ENCODE assay signal across 20 cellular contexts in genomic region chr12:124008629-124009028, GRCh38. TPM values are rescaled to one million over a fixed set of nuclear protein-coding genes. Genes with fewer than 3 reads are reported as not detected.
DNase-seq lines count a peak whose midpoint lies in the region; ATAC-seq, FAIRE-seq and TF ChIP-seq lines count a peak whose summit lies in the region.
"Had no signal": no experiment of that assay in that cellular context is flagged by ENCODE, and none has a peak within 500 bp of the region (broad histone marks: within the 10 kb centered on the region; RNA-seq: fewer than 3 reads in every experiment).

No MANE protein-coding gene starts in this region.

- H3K79me1 ChIP-seq in mesendoderm (ENCODE audit: low read length) = peaks cover 6% of the 10 kb centered on the region

- H2BK5ac ChIP-seq in mesendoderm (ENCODE audit: low read length) = no peak overlapping the region

- intact Hi-C loops in Right ventricle myocardium inferior (cut with DNase I) = no loop called here

- no peaks in the 10 kb centered on the region for H3K9me3 Mint-ChIP-seq in progenitor cell of endocrine pancreas (ENCODE audit: low read depth)
- H3K9me3 Mint-ChIP-seq: H9 had no signal

- H3K23ac ChIP-seq in mesendoderm (ENCODE audit: low read length) = no peak overlapping the region

- H3K4me1 Mint-ChIP-seq in progenitor cell of endocrine pancreas (ENCODE audit: low read depth) = no peaks in the 10 kb centered on the region

- peaks cover 30% of the 10 kb centered on the region for H3K36me3 Mint-ChIP-seq in progenitor cell of endocrine pancreas (ENCODE audit: insufficient read depth)

- H3K4me1 ChIP-seq in right atrium auricular region (peaks cover 0 to 28% of the 10 kb centered on the region in 2 donors), SJCRH30 (peaks cover 50% of the 10 kb centered on the region), mesendoderm (ENCODE audit: control insufficient read depth, low read depth, low read length) (peaks cover 2% of the 10 kb centered on the region), small intestine (ENCODE audit: control insufficient read depth in 2 of 2, insufficient read depth in 1 of 2, low read depth in 1 of 2, low read length in 1 of 2) (no peaks in the 10 kb centered on the region)

- peak; percentile 37 for ATAC-seq in Right ventricle myocardium inferior
- ATAC-seq: HepG2 had no signal

- no peak overlapping the region for H3K18ac ChIP-seq in mesendoderm (ENCODE audit: low read length)

- no peak overlapping the region for H3K4ac ChIP-seq in mesendoderm (ENCODE audit: low read depth, low read length)

- H3K4me3 Mint-ChIP-seq in progenitor cell of endocrine pancreas (ENCODE audit: low read depth) = no peak overlapping the region
- H3K4me3 Mint-ChIP-seq: H9 had no signal

- H4K8ac ChIP-seq in mesendoderm (ENCODE audit: low read depth, low read length) = no peak overlapping the region

- no peak overlapping the region for H3K4me2 ChIP-seq in mesendoderm (ENCODE audit: low read length)

- H2BK15ac ChIP-seq in mesendoderm (replicated peaks; ENCODE audit: low read depth) = no peak overlapping the region

- peaks cover 36% of the 10 kb centered on the region for H3K36me3 ChIP-seq in right atrium auricular region
- H3K36me3 ChIP-seq in SJCRH30 = peaks cover 31% of the 10 kb centered on the region
- H3K36me3 ChIP-seq in mesendoderm (ENCODE audit: control insufficient read depth, insufficient read depth, low read length) = no peaks in the 10 kb centered on the region
- H3K36me3 ChIP-seq in small intestine (ENCODE audit: control insufficient read depth in 2 of 2, insufficient read depth in 2 of 2, low read length in 2 of 2) = peaks cover 15 to 23% of the 10 kb centered on the region in 2 donors

- H3K56ac ChIP-seq in mesendoderm (ENCODE audit: low read length) = no peak overlapping the region

- no peaks in the 10 kb centered on the region for H3K27me3 ChIP-seq in right atrium auricular region
- no peaks in the 10 kb centered on the region for H3K27me3 ChIP-seq in SJCRH30
- H3K27me3 ChIP-seq in mesendoderm (ENCODE audit: insufficient read depth, low read length, poor library complexity) = no peaks in the 10 kb centered on the region
- H3K27me3 ChIP-seq in small intestine (ENCODE audit: control insufficient read depth in 2 of 2, insufficient read depth in 2 of 2, low read length in 2 of 2) = no peaks in the 10 kb centered on the region
- H3K27me3 ChIP-seq: Peyer's patch had no signal

- H3K4me3 ChIP-seq in right atrium auricular region = no peak overlapping the region
- peak overlapping the region; percentile 21 for H3K4me3 ChIP-seq in SJCRH30
- H3K4me3 ChIP-seq in mesendoderm (ENCODE audit: low read length) = no peak overlapping the region
- no peak overlapping the region for H3K4me3 ChIP-seq in small intestine (ENCODE audit: low read depth in 1 of 2, low read length in 2 of 2)
- H3K4me3 ChIP-seq: Peyer's patch had no signal

- no peak overlapping the region for H3K9ac ChIP-seq in mesendoderm (ENCODE audit: low read length)

- no peak overlapping the region for H4K5ac ChIP-seq in mesendoderm (ENCODE audit: low read length)

- H2AK5ac ChIP-seq in mesendoderm (ENCODE audit: low read length) = no peak overlapping the region

- no peak overlapping the region for H2BK120ac ChIP-seq in mesendoderm (ENCODE audit: low read depth, low read length)

- H3K27ac ChIP-seq in right atrium auricular region (no peak overlapping the region), SJCRH30 (peak overlapping the region; percentile 91), mesendoderm (ENCODE audit: low read depth, low read length) (no peak overlapping the region), small intestine (ENCODE audit: low read depth in 1 of 2, low read length in 1 of 2) (no peak overlapping the region)
- H3K27ac ChIP-seq: C4-2B, Peyer's patch had no signal

- H3K27me3 Mint-ChIP-seq in progenitor cell of endocrine pancreas = no peaks in the 10 kb centered on the region

- no peak for TF ChIP-seq CTCF in right atrium auricular region (IDR thresholded peaks at IDR 0.05)
- no peak for TF ChIP-seq CTCF in progenitor cell of endocrine pancreas (IDR thresholded peaks at IDR 0.05; ENCODE audit: unreplicated experiment)

- H3K79me2 ChIP-seq in mesendoderm (ENCODE audit: control insufficient read depth, insufficient read depth, low read length) = no peaks in the 10 kb centered on the region

- DNase-seq in Right ventricle myocardium inferior (ENCODE audit: missing footprints) (no peak), right atrium auricular region (ENCODE audit: low spot score) (no peak), SJCRH30 (no peak), medulla oblongata (ENCODE audit: extremely low spot score) (peak; percentile 48), progenitor cell of endocrine pancreas (ENCODE audit: low spot score, unreplicated experiment) (no peak), SHP77 treated with DMSO at 0.1 percent for 48 hours (lab: John Stamatoyannopoulos, UW) (no peak), mesendoderm (no peak), small intestine (no peak)
- DNase-seq: COR-L47, DMS153, H9, KG1, NCI-H1436, NCI-H2029 treated with DMSO at 0.1 percent for 48 hours, NCI-H524 treated with DMSO at 0.1 percent for 48 hours, Peyer's patch, SHP77 had no signal

- H3K9me3 ChIP-seq in right atrium auricular region (no peaks in the 10 kb centered on the region), SJCRH30 (replicated peaks) (no peaks in the 10 kb centered on the region), small intestine (ENCODE audit: control insufficient read depth, low read depth) (no peaks in the 10 kb centered on the region)
- H3K9me3 ChIP-seq: Peyer's patch had no signal

- H3K27ac Mint-ChIP-seq in progenitor cell of endocrine pancreas = peak overlapping the region; percentile 60
- H3K27ac Mint-ChIP-seq: H9 had no signal

- FAIRE-seq in small intestine (lab: Jason Lieb, UNC) = no peak
- FAIRE-seq: GM19239, HepG2 had no signal

- WGBS in mesendoderm (ENCODE audit: extremely low coverage, insufficient coverage, low lambda C conversion rate) = no CpG with 5 or more reads among the region's 3 CpGs
- WGBS in small intestine, 3 donors = 84 to 96% (median 88%) methylated on average over 3 of the region's 3 CpGs

RNA-seq across cellular contexts. Expression of gene ZNF664, which starts 35.6 kb away (rescaled TPM):
- total RNA-seq in Right ventricle myocardium inferior = 86.6 TPM
- total RNA-seq in right atrium auricular region = 10 to 100 TPM; 53.1 to 56.2 TPM
- total RNA-seq in SJCRH30 (2014; rRNA removed; shearing (Covaris generic)) = 102 TPM in 2 replicates
- total RNA-seq in progenitor cell of endocrine pancreas = 197 and 198 TPM in 2 replicates
- polyA plus RNA-seq in mesendoderm (2013, experiment 1 of 2) = 36.1 TPM
- 35.4 TPM for polyA plus RNA-seq in mesendoderm (2013, experiment 2 of 2)
- 100 to 1,000 TPM in 1 of 3 donors, 10 to 100 TPM in 2; 59.9 to 104 (median 80.8) TPM for polyA plus RNA-seq in small intestine

RNA-seq across cellular contexts. Expression of gene CCDC92, which starts 36.0 kb away (rescaled TPM):
- total RNA-seq in Right ventricle myocardium inferior = 58.2 TPM
- 10 to 100 TPM; 34.4 to 39.2 TPM for total RNA-seq in right atrium auricular region
- total RNA-seq in SJCRH30 (2014; rRNA removed; shearing (Covaris generic)) = 7.6 and 7.7 TPM in 2 replicates
- total RNA-seq in progenitor cell of endocrine pancreas = 57.0 and 59.1 TPM in 2 replicates
- 2.1 TPM for polyA plus RNA-seq in mesendoderm (2013, experiment 1 of 2)
- polyA plus RNA-seq in mesendoderm (2013, experiment 2 of 2) = 2.1 TPM
- polyA plus RNA-seq in small intestine = 10 to 100 TPM; 21.1 to 33.5 (median 26.2) TPM
